14 cellular contexts compared by ENCODE assay signal in genomic region chr5:60811105-60811504, GRCh38. TPM values are rescaled to one million over a fixed set of nuclear protein-coding genes. Genes with fewer than 3 reads are reported as not detected.
A peak's percentile ranks its signal among the peaks of the same experiment; 100 is the strongest.
DNase-seq lines count a peak whose midpoint lies in the region; ATAC-seq, FAIRE-seq and TF ChIP-seq lines count a peak whose summit lies in the region.
"Had no signal": no experiment of that assay in that cellular context is flagged by ENCODE, and none has a peak within 500 bp of the region (broad histone marks: within the 10 kb centered on the region; RNA-seq: fewer than 3 reads in every experiment).

No MANE protein-coding gene starts in this region.

- H3K4me2 ChIP-seq in keratinocyte (ENCODE audit: control insufficient read depth, extremely low read depth, insufficient read depth, low read depth, low read length) (peak overlapping the region; percentile 23), MM.1S (ENCODE audit: low read depth, low read length) (no peak overlapping the region)

- H3K79me2 ChIP-seq in keratinocyte (ENCODE audit: control insufficient read depth, insufficient read depth, low read length) (no peaks in the 10 kb centered on the region), MM.1S (ENCODE audit: low read length) (no peaks in the 10 kb centered on the region)
- H3K79me2 ChIP-seq: parathyroid adenoma had no signal

- H3K4me1 ChIP-seq in keratinocyte (ENCODE audit: control insufficient read depth, extremely low read depth, insufficient read depth, low read length) = peaks cover 14% of the 10 kb centered on the region
- H3K4me1 ChIP-seq in MM.1S (ENCODE audit: low read length) = no peaks in the 10 kb centered on the region
- H3K4me1 ChIP-seq in left lung = no peaks in the 10 kb centered on the region
- H3K4me1 ChIP-seq: spleen, testis had no signal

- H3K9me2 ChIP-seq in MM.1S (replicated peaks; ENCODE audit: insufficient read depth, low read length) = no peaks in the 10 kb centered on the region

- no peaks in the 10 kb centered on the region for H3K9me3 ChIP-seq in keratinocyte (ENCODE audit: control insufficient read depth, low read depth, low read length)
- no peaks in the 10 kb centered on the region for H3K9me3 ChIP-seq in MM.1S (replicated peaks; ENCODE audit: insufficient read depth, low read length)
- H3K9me3 ChIP-seq in left lung = no peaks in the 10 kb centered on the region
- H3K9me3 ChIP-seq: testis had no signal

- H3K27ac ChIP-seq in keratinocyte (ENCODE audit: control insufficient read depth, insufficient read depth, low read length) = no peak overlapping the region
- no peak overlapping the region for H3K27ac ChIP-seq in MM.1S (ENCODE audit: low read length)
- H3K27ac ChIP-seq in left lung = no peak overlapping the region
- H3K27ac ChIP-seq: parathyroid adenoma, spleen, testis had no signal

- H3K9ac ChIP-seq in keratinocyte (ENCODE audit: control insufficient read depth, extremely low read depth, insufficient read depth, low read length) (no peak overlapping the region), MM.1S (ENCODE audit: low read length) (no peak overlapping the region)
- H3K9ac ChIP-seq: parathyroid adenoma had no signal

- H3K4me3 ChIP-seq in keratinocyte (ENCODE audit: control insufficient read depth in 2 of 3, extremely low read depth in 1 of 3, insufficient read depth in 2 of 3, low read depth in 1 of 3, low read length in 3 of 3) (no peak overlapping the region), MM.1S (ENCODE audit: low read length) (no peak overlapping the region), left lung (no peak overlapping the region)
- H3K4me3 ChIP-seq: spleen, testis had no signal

- no peak for TF ChIP-seq CTCF in keratinocyte (optimal IDR thresholded peaks at IDR 0.05 in 1 of 3, IDR thresholded peaks at IDR 0.05 in 1 of 3, conservative IDR thresholded peaks at IDR 0.05 in 1 of 3; ENCODE audit: extremely low read depth in 1 of 3, insufficient read depth in 2 of 3, low read length in 3 of 3)
- no peak for TF ChIP-seq CTCF in MM.1S (IDR thresholded peaks at IDR 0.05; ENCODE audit: low read length)
- no peak for TF ChIP-seq CTCF in left lung (IDR thresholded peaks at IDR 0.05)

- dilution Hi-C loops in keratinocyte (cut with MboI; ENCODE audit: extremely low pct_ligation_motif_present, low sequenced_read_pairs) = no loop called here

- no peaks in the 10 kb centered on the region for H3K9me1 ChIP-seq in keratinocyte (ENCODE audit: control insufficient read depth, extremely low read depth, insufficient read depth, low read length)

- H3K27me3 ChIP-seq in keratinocyte (ENCODE audit: control insufficient read depth, extremely low read depth, insufficient read depth, low read length) = no peaks in the 10 kb centered on the region
- H3K27me3 ChIP-seq in MM.1S (replicated peaks; ENCODE audit: insufficient read depth, low read length) = no peaks in the 10 kb centered on the region
- H3K27me3 ChIP-seq in left lung = no peaks in the 10 kb centered on the region
- H3K27me3 ChIP-seq: spleen, testis had no signal

- H2AFZ ChIP-seq in keratinocyte (ENCODE audit: control insufficient read depth, low read length) = peak overlapping the region; percentile 29
- H2AFZ ChIP-seq in MM.1S (ENCODE audit: low read length) = no peak overlapping the region
- H2AFZ ChIP-seq: parathyroid adenoma had no signal

- ATAC-seq in GM19324 (IDR thresholded peaks at IDR 0.05; ENCODE audit: low FRiP score, unreplicated experiment) (peak; percentile 29), GM21825 (IDR thresholded peaks at IDR 0.05; ENCODE audit: unreplicated experiment) (peak; percentile 50), HG03196 (IDR thresholded peaks at IDR 0.05; ENCODE audit: unreplicated experiment) (peak; percentile 57), left lung (no peak)

- no peaks in the 10 kb centered on the region for H3F3A ChIP-seq in MM.1S (ENCODE audit: insufficient read depth, low read length)

- no peaks in the 10 kb centered on the region for H3K36me3 ChIP-seq in keratinocyte (ENCODE audit: control insufficient read depth in 2 of 2, extremely low read depth in 1 of 2, insufficient read depth in 2 of 2, low read length in 2 of 2)
- H3K36me3 ChIP-seq in MM.1S (replicated peaks; ENCODE audit: insufficient read depth, low read length) = no peaks in the 10 kb centered on the region
- H3K36me3 ChIP-seq in left lung = no peaks in the 10 kb centered on the region
- H3K36me3 ChIP-seq: spleen had no signal

- DNase-seq in keratinocyte (ENCODE audit: low read depth, low spot score) (no peak), cardiac septum (ENCODE audit: low spot score) (no peak), MM.1S (no peak), left lung (no peak)
- no peak for DNase-seq in stimulated activated CD4-positive, alpha-beta T cell treated with anti-CD3 and anti-CD28 coated beads, Interleukin-4, amount 100 ng/mL, for 1 hour
- DNase-seq: activated B cell treated with CpG ODN at 0.5 μM for 24 hours; activated naive CD8-positive, alpha-beta T cell treated with anti-CD3 and anti-CD28 coated beads, Interleukin-2, amount 10 ng/mL, durations not matched to agents 7 days and 5 days; NCI-H1048; spleen; testis had no signal

- no peak for FAIRE-seq in keratinocyte (lab: Jason Lieb, UNC)

- H4K20me1 ChIP-seq in keratinocyte (ENCODE audit: control insufficient read depth, extremely low read depth, insufficient read depth, low read length) = no peaks in the 10 kb centered on the region
- no peaks in the 10 kb centered on the region for H4K20me1 ChIP-seq in MM.1S (ENCODE audit: insufficient read depth, low read length)

- intact Hi-C loops in cardiac septum (cut with DNase I) = no loop called here
- intact Hi-C loops in left lung (cut with DNase I) = no loop called here

RNA-seq across cellular contexts. Expression of gene ELOVL7, which starts 33.0 kb away (rescaled TPM):
- 7.5 to 12.6 TPM (median 12.0 TPM) in 3 replicates for polyA plus RNA-seq in keratinocyte
- polyA plus RNA-seq in keratinocyte (2011; ENCODE audit: low read depth) = 20.1 TPM
- polyA plus RNA-seq in keratinocyte (2011; cell fraction: cytosol; rRNA removed) = 4.3 and 8.9 TPM in 2 replicates
- 13.9 and 17.8 TPM in 2 replicates for polyA plus RNA-seq in keratinocyte (2011; cell fraction: nucleus; rRNA removed)
- 7.2 and 31.3 TPM in 2 replicates for polyA plus RNA-seq in keratinocyte (2012; ENCODE audit: low replicate concordance)
- 5.4 to 16.9 TPM (median 13.7 TPM) in 3 replicates for polyA minus RNA-seq in keratinocyte
- polyA minus RNA-seq in keratinocyte (2011; cell fraction: cytosol; rRNA and poly(A)+ RNA removed) = 6.1 TPM
- 17.7 and 29.4 TPM in 2 replicates for polyA minus RNA-seq in keratinocyte (2011; cell fraction: nucleus; rRNA and poly(A)+ RNA removed)
- 0.97 TPM for total RNA-seq in cardiac septum
- 10 to 100 TPM; 10.9 to 15.0 TPM for total RNA-seq in left lung
